ENCODE assay signal across 18 cellular contexts in the genomic region with DNA sequence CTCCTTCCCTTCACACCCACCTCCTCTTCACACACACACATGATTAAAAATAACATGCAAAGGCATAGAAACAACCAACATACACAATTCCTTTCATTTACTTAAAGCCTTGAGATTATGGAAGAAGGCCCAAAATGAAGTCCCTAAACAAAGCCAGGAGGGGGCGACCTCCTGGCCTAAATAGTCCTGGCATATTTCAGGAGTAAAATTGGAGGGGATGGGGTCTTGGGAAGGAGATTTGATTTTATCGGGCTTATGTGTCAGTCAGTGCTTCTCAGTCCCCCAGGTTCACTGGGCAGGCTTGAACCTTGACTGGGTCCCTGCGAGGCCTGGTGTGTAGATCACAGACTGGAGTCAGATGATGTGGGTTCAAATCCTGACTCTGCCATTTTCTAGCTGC.
DNase-seq lines count a peak whose midpoint lies in the region; ATAC-seq, FAIRE-seq and TF ChIP-seq lines count a peak whose summit lies in the region.
"Had no signal": no experiment of that assay in that cellular context is flagged by ENCODE, and none has a peak within 500 bp of the region (broad histone marks: within the 10 kb centered on the region; RNA-seq: fewer than 3 reads in every experiment).

No MANE protein-coding gene starts in this region.

- H4K20me1 ChIP-seq in K562 (replicated peaks; ENCODE audit: control insufficient read depth, insufficient read depth, low read length), result no peaks in the 10 kb centered on the region

- TF ChIP-seq CTCF in D721Med (IDR thresholded peaks at IDR 0.05; ENCODE audit: insufficient read depth, missing control alignments), result peak; percentile 40
- peak; percentile 22 to 52 (median 28); a peak in 3 of 6 replicates for TF ChIP-seq CTCF in K562 (IDR thresholded peaks at IDR 0.05 in 2 of 3, conservative IDR thresholded peaks at IDR 0.05 in 1 of 3; ENCODE audit: insufficient read depth in 2 of 3, low read depth in 1 of 3, low read length in 3 of 3)
- TF ChIP-seq CTCF in kidney epithelial cell (IDR thresholded peaks at IDR 0.05; ENCODE audit: insufficient read depth, low read length, poor library complexity, severe bottlenecking), result peak; percentile 23

- H3K27me3 ChIP-seq in H7 (ENCODE audit: control insufficient read depth, insufficient read depth, low read length), result no peaks in the 10 kb centered on the region
- H3K27me3 ChIP-seq in K562 (ENCODE audit: control insufficient read depth in 2 of 2, insufficient read depth in 2 of 2, low read length in 2 of 2), result no peaks in the 10 kb centered on the region
- H3K27me3 ChIP-seq in kidney epithelial cell (ENCODE audit: control insufficient read depth, insufficient read depth, low read length), result no peaks in the 10 kb centered on the region

- no peaks in the 10 kb centered on the region for H3K4me1 ChIP-seq in K562 (replicated peaks in 1 of 2; ENCODE audit: control insufficient read depth in 2 of 2, insufficient read depth in 2 of 2, low read length in 2 of 2)
- H3K4me1 ChIP-seq: lower lobe of right lung had no signal

- FAIRE-seq in D721Med (lab: Jason Lieb, UNC) (no peak), K562 (lab: Jason Lieb, UNC) (no peak)
- FAIRE-seq: TTC549 had no signal

- H3K4me3 ChIP-seq in H7 (ENCODE audit: insufficient read depth, low read depth, low read length) (no peak overlapping the region), K562 (no peak overlapping the region), kidney epithelial cell (ENCODE audit: low read depth, low read length) (no peak overlapping the region)
- H3K4me3 ChIP-seq: lower lobe of right lung had no signal

- CTCF ChIA-PET in K562 (lab: Yijun Ruan, JAX; ENCODE audit: low intra/inter-chr PET ratio), result no interaction called here

- no peak for TF ChIP-seq POLR2A in K562 (conservative IDR thresholded peaks at IDR 0.05)

- H3K9me1 ChIP-seq in K562 (ENCODE audit: control insufficient read depth, insufficient read depth, low read length), result no peaks in the 10 kb centered on the region

- H3K4me2 ChIP-seq in K562 (ENCODE audit: insufficient read depth, low read length), result no peak overlapping the region

- no peak for TF ChIP-seq RAD21 in K562 (CRISPR knock-in tag; conservative IDR thresholded peaks at IDR 0.05 in 1 of 2, IDR thresholded peaks at IDR 0.05 in 1 of 2)

- no peaks in the 10 kb centered on the region for H3K9me3 ChIP-seq in K562 (replicated peaks; ENCODE audit: control insufficient read depth, insufficient read depth, low read depth, low read length)
- H3K9me3 ChIP-seq: lower lobe of right lung had no signal

- in situ Hi-C loops in K562 (cut with MboI), result no loop called here

- BruUV-seq in K562 (replicated peaks; lab: Mats Ljungman, UMichigan), result no TSS peak

- no peak for TF ChIP-seq EP300 in K562 (IDR thresholded peaks at IDR 0.05; ENCODE audit: low read length)

- DNase-seq in D721Med (ENCODE audit: insufficient read length, low spot score) (no peak), H7 (peak; percentile 23), K562 (ENCODE audit: extremely low read depth in 1 of 4, low spot score in 3 of 4) (peak in 1 of 4 experiments; percentile 12), kidney epithelial cell (ENCODE audit: low read depth) (no peak), kidney tubule cell (ENCODE audit: low spot score) (no peak)
- DNase-seq in activated CD4-positive, CD25-positive, alpha-beta regulatory T cell treated with anti-CD3 and anti-CD28 coated beads, Interleukin-2, amount 50 U/mL, for 72 hours, result no peak
- DNase-seq: activated naive CD4-positive, alpha-beta T cell treated with Interleukin-2 at 50 U/mL for 16 hours; CD4-positive, alpha-beta T cell; hippocampal formation; IMR-90; lower lobe of right lung; NCI-H1417; nucleus accumbens; SHP77 treated with DMSO at 0.1 percent for 48 hours; substantia nigra had no signal

- no peak overlapping the region for H2AFZ ChIP-seq in K562 (ENCODE audit: low read depth, low read length)

- ATAC-seq in K562 (no peak), GM18873 (IDR thresholded peaks at IDR 0.05; ENCODE audit: low FRiP score, unreplicated experiment) (no peak), GM19463 (IDR thresholded peaks at IDR 0.05; ENCODE audit: unreplicated experiment) (no peak)
- ATAC-seq: lower lobe of right lung had no signal

- H3K9ac ChIP-seq in K562 (ENCODE audit: insufficient read depth in 1 of 2, low read depth in 2 of 2, low read length in 2 of 2), result no peak overlapping the region

- POLR2A ChIA-PET in K562 (lab: Yijun Ruan, JAX), result interaction anchor here (0.9 kb wide), 1 partner anchor 13 kb away, joined by 3 read pairs; no protein-coding TSS in a partner anchor

- WGBS in K562 (ENCODE audit: insufficient coverage, low coverage, missing lambda C conversion rate), result 36% methylated on average over 3 of the region's 3 CpGs

- intact Hi-C loops in K562 (cut with micrococcal nuclease), result no loop called here

- no peaks in the 10 kb centered on the region for H3K79me2 ChIP-seq in K562 (ENCODE audit: control insufficient read depth, insufficient read depth, low read length)

- no peaks in the 10 kb centered on the region for H3K36me3 ChIP-seq in H7 (replicated peaks; ENCODE audit: control insufficient read depth, insufficient read depth, low read length)
- H3K36me3 ChIP-seq in K562 (ENCODE audit: control insufficient read depth, insufficient read depth, low read length), result no peaks in the 10 kb centered on the region
- no peaks in the 10 kb centered on the region for H3K36me3 ChIP-seq in kidney epithelial cell (ENCODE audit: control insufficient read depth, insufficient read depth, low read length)
- H3K36me3 ChIP-seq: lower lobe of right lung had no signal

- no peak overlapping the region for H3K27ac ChIP-seq in K562 (ENCODE audit: extremely low read depth, low read depth, low read length)
- H3K27ac ChIP-seq: lower lobe of right lung had no signal

TF ChIP-seq in K562, 482 proteins besides CTCF, POLR2A, EP300 and RAD21 (continues in another document):
- TF ChIP-seq SOX6 (IDR thresholded peaks at IDR 0.05) (no peak), NBN (IDR thresholded peaks at IDR 0.05; ENCODE audit: low read depth) (no peak), ZNF57 (CRISPR knock-in tag; IDR thresholded peaks at IDR 0.05) (no peak), SIN3A (IDR thresholded peaks at IDR 0.05; ENCODE audit: borderline replicate concordance in 2 of 2, control insufficient read depth in 1 of 2, low read depth in 2 of 2, low read length in 2 of 2) (no peak), SNRNP70 (optimal IDR thresholded peaks at IDR 0.05; ENCODE audit: low read depth, low read length) (no peak), ZNF584 (CRISPR knock-in tag; IDR thresholded peaks at IDR 0.05; ENCODE audit: low read depth) (no peak), CEBPB (tag; IDR thresholded peaks at IDR 0.05) (no peak), IRF2 (CRISPR knock-in tag; IDR thresholded peaks at IDR 0.05) (no peak), SUPT5H (IDR thresholded peaks at IDR 0.05) (no peak), EZH2 (IDR thresholded peaks at IDR 0.05; ENCODE audit: borderline replicate concordance, low read depth, low read length) (no peak), ZNF274 (IDR thresholded peaks at IDR 0.05; ENCODE audit: borderline replicate concordance, low read depth, low read length) (no peak)
- TF ChIP-seq, protein P1, sequence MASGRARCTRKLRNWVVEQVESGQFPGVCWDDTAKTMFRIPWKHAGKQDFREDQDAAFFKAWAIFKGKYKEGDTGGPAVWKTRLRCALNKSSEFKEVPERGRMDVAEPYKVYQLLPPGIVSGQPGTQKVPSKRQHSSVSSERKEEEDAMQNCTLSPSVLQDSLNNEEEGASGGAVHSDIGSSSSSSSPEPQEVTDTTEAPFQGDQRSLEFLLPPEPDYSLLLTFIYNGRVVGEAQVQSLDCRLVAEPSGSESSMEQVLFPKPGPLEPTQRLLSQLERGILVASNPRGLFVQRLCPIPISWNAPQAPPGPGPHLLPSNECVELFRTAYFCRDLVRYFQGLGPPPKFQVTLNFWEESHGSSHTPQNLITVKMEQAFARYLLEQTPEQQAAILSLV (tag; IDR thresholded peaks at IDR 0.05), result no peak
- TF ChIP-seq, protein P2, sequence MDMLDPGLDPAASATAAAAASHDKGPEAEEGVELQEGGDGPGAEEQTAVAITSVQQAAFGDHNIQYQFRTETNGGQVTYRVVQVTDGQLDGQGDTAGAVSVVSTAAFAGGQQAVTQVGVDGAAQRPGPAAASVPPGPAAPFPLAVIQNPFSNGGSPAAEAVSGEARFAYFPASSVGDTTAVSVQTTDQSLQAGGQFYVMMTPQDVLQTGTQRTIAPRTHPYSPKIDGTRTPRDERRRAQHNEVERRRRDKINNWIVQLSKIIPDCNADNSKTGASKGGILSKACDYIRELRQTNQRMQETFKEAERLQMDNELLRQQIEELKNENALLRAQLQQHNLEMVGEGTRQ (CRISPR knock-in tag; IDR thresholded peaks at IDR 0.05), result no peak
- TF ChIP-seq, protein P3, sequence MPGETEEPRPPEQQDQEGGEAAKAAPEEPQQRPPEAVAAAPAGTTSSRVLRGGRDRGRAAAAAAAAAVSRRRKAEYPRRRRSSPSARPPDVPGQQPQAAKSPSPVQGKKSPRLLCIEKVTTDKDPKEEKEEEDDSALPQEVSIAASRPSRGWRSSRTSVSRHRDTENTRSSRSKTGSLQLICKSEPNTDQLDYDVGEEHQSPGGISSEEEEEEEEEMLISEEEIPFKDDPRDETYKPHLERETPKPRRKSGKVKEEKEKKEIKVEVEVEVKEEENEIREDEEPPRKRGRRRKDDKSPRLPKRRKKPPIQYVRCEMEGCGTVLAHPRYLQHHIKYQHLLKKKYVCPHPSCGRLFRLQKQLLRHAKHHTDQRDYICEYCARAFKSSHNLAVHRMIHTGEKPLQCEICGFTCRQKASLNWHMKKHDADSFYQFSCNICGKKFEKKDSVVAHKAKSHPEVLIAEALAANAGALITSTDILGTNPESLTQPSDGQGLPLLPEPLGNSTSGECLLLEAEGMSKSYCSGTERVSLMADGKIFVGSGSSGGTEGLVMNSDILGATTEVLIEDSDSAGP (CRISPR knock-in tag; IDR thresholded peaks at IDR 0.05), result no peak
- TF ChIP-seq, protein P4, sequence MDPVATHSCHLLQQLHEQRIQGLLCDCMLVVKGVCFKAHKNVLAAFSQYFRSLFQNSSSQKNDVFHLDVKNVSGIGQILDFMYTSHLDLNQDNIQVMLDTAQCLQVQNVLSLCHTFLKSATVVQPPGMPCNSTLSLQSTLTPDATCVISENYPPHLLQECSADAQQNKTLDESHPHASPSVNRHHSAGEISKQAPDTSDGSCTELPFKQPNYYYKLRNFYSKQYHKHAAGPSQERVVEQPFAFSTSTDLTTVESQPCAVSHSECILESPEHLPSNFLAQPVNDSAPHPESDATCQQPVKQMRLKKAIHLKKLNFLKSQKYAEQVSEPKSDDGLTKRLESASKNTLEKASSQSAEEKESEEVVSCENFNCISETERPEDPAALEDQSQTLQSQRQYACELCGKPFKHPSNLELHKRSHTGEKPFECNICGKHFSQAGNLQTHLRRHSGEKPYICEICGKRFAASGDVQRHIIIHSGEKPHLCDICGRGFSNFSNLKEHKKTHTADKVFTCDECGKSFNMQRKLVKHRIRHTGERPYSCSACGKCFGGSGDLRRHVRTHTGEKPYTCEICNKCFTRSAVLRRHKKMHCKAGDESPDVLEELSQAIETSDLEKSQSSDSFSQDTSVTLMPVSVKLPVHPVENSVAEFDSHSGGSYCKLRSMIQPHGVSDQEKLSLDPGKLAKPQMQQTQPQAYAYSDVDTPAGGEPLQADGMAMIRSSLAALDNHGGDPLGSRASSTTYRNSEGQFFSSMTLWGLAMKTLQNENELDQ (CRISPR knock-in tag; IDR thresholded peaks at IDR 0.05; ENCODE audit: borderline replicate concordance), result no peak
